8 cellular contexts compared by ENCODE assay signal in the genomic region with DNA sequence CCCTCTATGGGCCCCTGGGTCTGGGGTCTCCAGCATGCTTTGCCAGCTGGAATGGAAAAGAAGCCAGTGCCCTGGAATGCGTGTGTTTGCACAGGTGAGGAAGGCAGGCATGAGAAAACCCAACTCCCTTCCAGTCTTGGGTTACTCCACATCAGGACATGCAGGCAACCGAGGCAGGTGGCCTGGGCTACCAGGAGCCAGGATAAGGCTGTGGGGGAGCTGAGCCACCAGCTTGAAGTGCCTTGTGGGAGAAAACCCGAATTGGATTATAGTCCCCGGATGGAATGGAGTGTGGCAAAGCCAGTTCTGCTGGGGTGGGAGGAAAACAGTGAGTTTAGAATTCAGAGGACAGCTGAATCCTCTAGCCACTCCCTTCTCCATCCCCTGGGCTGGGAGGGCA. TPM values are rescaled to one million over a fixed set of nuclear protein-coding genes. Genes with fewer than 3 reads are reported as not detected.
DNase-seq lines count a peak whose midpoint lies in the region; ATAC-seq and TF ChIP-seq lines count a peak whose summit lies in the region.

No MANE protein-coding gene starts in this region.

- CTCF ChIA-PET in activated CD8-positive, alpha-beta T cell treated with anti-CD3 and anti-CD28 coated beads for 36 hours (lab: Charles Lee), result interaction anchor here (1.4 to 6.7 kb wide), 6 partner anchors 8 to 69 kb away, joined by 3 to 47 read pairs (median 6); no protein-coding TSS in a partner anchor
- CTCF ChIA-PET in activated CD8-positive, alpha-beta memory T cell treated with anti-CD3 and anti-CD28 coated beads, Interleukin-2, amount 10 ng/mL, durations not matched to agents 7 days and 5 days (lab: Charles Lee), result interaction anchor here (1.4 to 5.4 kb wide), 4 partner anchors 9 to 42 kb away, joined by 3 to 22 read pairs (median 14); no protein-coding TSS in a partner anchor

- no peaks in the 10 kb centered on the region for H3K36me3 Mint-ChIP-seq in activated CD8-positive, alpha-beta T cell treated with anti-CD3 and anti-CD28 coated beads for 36 hours (ENCODE audit: low read depth)
- H3K36me3 Mint-ChIP-seq in activated CD8-positive, alpha-beta memory T cell treated with anti-CD3 and anti-CD28 coated beads, Interleukin-2, amount 10 ng/mL, durations not matched to agents 7 days and 5 days, result no peaks in the 10 kb centered on the region

- H3K4me1 Mint-ChIP-seq in activated CD8-positive, alpha-beta T cell treated with anti-CD3 and anti-CD28 coated beads for 36 hours (ENCODE audit: low read depth), result peaks cover 14% of the 10 kb centered on the region
- H3K4me1 Mint-ChIP-seq in activated CD8-positive, alpha-beta memory T cell treated with anti-CD3 and anti-CD28 coated beads, Interleukin-2, amount 10 ng/mL, durations not matched to agents 7 days and 5 days, result peaks cover 4% of the 10 kb centered on the region

- DNase-seq in 8988T, result peak; percentile 69
- DNase-seq in GM13976 (ENCODE audit: low spot score), result peak; percentile 64
- DNase-seq in NCI-H2107 treated with DMSO at 0.1 percent for 48 hours (lab: John Stamatoyannopoulos, UW; ENCODE audit: unreplicated experiment), result peak; percentile 89
- peak; percentile 63 for DNase-seq in activated CD8-positive, alpha-beta T cell treated with anti-CD3 and anti-CD28 coated beads for 36 hours
- peak; percentile 93 for DNase-seq in iPS-NIHi7 (ENCODE audit: extremely low spot score)
- DNase-seq in activated CD8-positive, alpha-beta memory T cell treated with anti-CD3 and anti-CD28 coated beads, Interleukin-2, amount 10 ng/mL, durations not matched to agents 7 days and 5 days, result no peak

- H3K4me3 Mint-ChIP-seq in activated CD8-positive, alpha-beta T cell treated with anti-CD3 and anti-CD28 coated beads for 36 hours, result no peak overlapping the region
- H3K4me3 Mint-ChIP-seq in activated CD8-positive, alpha-beta memory T cell treated with anti-CD3 and anti-CD28 coated beads, Interleukin-2, amount 10 ng/mL, durations not matched to agents 7 days and 5 days, result no peak overlapping the region

- POLR2A ChIA-PET in activated CD8-positive, alpha-beta T cell treated with anti-CD3 and anti-CD28 coated beads for 36 hours (lab: Charles Lee), result interaction anchor here (0.6 kb wide), 1 partner anchor 764 kb away, joined by 6 read pairs; no protein-coding TSS in a partner anchor

- H3K27ac Mint-ChIP-seq in activated CD8-positive, alpha-beta T cell treated with anti-CD3 and anti-CD28 coated beads for 36 hours, result no peak overlapping the region
- no peak overlapping the region for H3K27ac Mint-ChIP-seq in activated CD8-positive, alpha-beta memory T cell treated with anti-CD3 and anti-CD28 coated beads, Interleukin-2, amount 10 ng/mL, durations not matched to agents 7 days and 5 days

- in situ Hi-C loops in GM13976 (cut with MboI; ENCODE audit: low sequenced_read_pairs, unreplicated experiment), result no loop called here

- intact Hi-C loops in activated CD8-positive, alpha-beta T cell treated with anti-CD3 and anti-CD28 coated beads for 36 hours (cut with micrococcal nuclease), result no loop called here

- ATAC-seq in activated CD8-positive, alpha-beta T cell treated with anti-CD3 and anti-CD28 coated beads for 36 hours, result peak; percentile 74
- ATAC-seq in GM21723 (IDR thresholded peaks at IDR 0.05; ENCODE audit: unreplicated experiment), result no peak
- no peak for ATAC-seq in activated CD8-positive, alpha-beta memory T cell treated with anti-CD3 and anti-CD28 coated beads, Interleukin-2, amount 10 ng/mL, durations not matched to agents 7 days and 5 days
- ATAC-seq in GM21717 (IDR thresholded peaks at IDR 0.05; ENCODE audit: unreplicated experiment), result no peak

- no peak for TF ChIP-seq CTCF in GM13976 (IDR thresholded peaks at IDR 0.05; ENCODE audit: borderline replicate concordance, control extremely low read depth, extremely low read depth, insufficient read depth, missing control alignments)
- TF ChIP-seq CTCF in activated CD8-positive, alpha-beta T cell treated with anti-CD3 and anti-CD28 coated beads for 36 hours (IDR thresholded peaks at IDR 0.05), result no peak

- H3K9me3 Mint-ChIP-seq in activated CD8-positive, alpha-beta T cell treated with anti-CD3 and anti-CD28 coated beads for 36 hours, result no peaks in the 10 kb centered on the region
- H3K9me3 Mint-ChIP-seq in activated CD8-positive, alpha-beta memory T cell treated with anti-CD3 and anti-CD28 coated beads, Interleukin-2, amount 10 ng/mL, durations not matched to agents 7 days and 5 days (ENCODE audit: low read depth), result no peaks in the 10 kb centered on the region

- peaks cover 72% of the 10 kb centered on the region for H3K27me3 Mint-ChIP-seq in activated CD8-positive, alpha-beta T cell treated with anti-CD3 and anti-CD28 coated beads for 36 hours
- peaks cover 91% of the 10 kb centered on the region for H3K27me3 Mint-ChIP-seq in activated CD8-positive, alpha-beta memory T cell treated with anti-CD3 and anti-CD28 coated beads, Interleukin-2, amount 10 ng/mL, durations not matched to agents 7 days and 5 days

RNA-seq across cellular contexts. Expression of gene SRCIN1, which starts 7.2 kb away (rescaled TPM):
- total RNA-seq in activated CD8-positive, alpha-beta T cell treated with anti-CD3 and anti-CD28 coated beads for 36 hours, result 1 to 10 TPM in 1 of 2 experiments, under 1 TPM in 1; 0.74 to 1.1 TPM
- total RNA-seq in activated CD8-positive, alpha-beta memory T cell treated with anti-CD3 and anti-CD28 coated beads, Interleukin-2, amount 10 ng/mL, durations not matched to agents 7 days and 5 days, result under 1 TPM; 0.26 to 0.30 TPM
